In the genomic region with DNA sequence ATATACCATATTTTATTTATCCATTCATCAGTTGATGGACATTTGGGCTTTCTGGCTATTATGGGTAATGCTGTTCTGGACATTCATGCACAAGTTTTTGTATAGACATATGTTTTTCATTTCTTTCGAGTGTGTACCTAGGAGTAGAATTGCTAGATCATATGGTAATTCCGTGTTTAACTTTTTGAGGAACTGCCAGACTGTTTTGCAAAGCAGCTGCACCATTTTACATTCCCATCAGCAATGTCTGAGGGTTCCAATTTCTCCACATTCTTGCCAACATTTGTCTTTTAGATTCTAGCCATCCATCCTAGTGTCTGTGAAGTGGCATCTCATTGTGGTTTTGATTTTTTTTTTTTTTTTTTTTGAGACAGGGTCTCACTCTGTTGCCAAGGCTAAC, we compare ENCODE assay signal across 21 cellular contexts. TPM values are rescaled to one million over a fixed set of nuclear protein-coding genes. Genes with fewer than 3 reads are reported as not detected.
DNase-seq lines count a peak whose midpoint lies in the region; ATAC-seq, FAIRE-seq and TF ChIP-seq lines count a peak whose summit lies in the region.
"Had no signal": no experiment of that assay in that cellular context is flagged by ENCODE, and none has a peak within 500 bp of the region (broad histone marks: within the 10 kb centered on the region; RNA-seq: fewer than 3 reads in every experiment).

No MANE protein-coding gene starts in this region.

- POLR2A ChIA-PET in GM12878 (lab: Charles Lee), result no interaction called here
- POLR2A ChIA-PET in CD4-positive, alpha-beta memory T cell (lab: Charles Lee; ENCODE audit: partially characterized antibody), result interaction anchor here (0.6 kb wide), 1 partner anchor 840 kb away, joined by 5 read pairs; no protein-coding TSS in a partner anchor

- WGBS in GM12878 (ENCODE audit: insufficient coverage, insufficient replicate concordance, low lambda C conversion rate, missing lambda C conversion rate), result 0% methylated on average over 2 of the region's 2 CpGs
- WGBS in psoas muscle, 3 donors, result 22 to 56% (median 47%) methylated on average over 2 of the region's 2 CpGs

- H3K9ac ChIP-seq in BLaER1 treated with 17β-estradiol and CSF1 and Interleukin-3, amounts not matched to agents 10 nM and 100 nM, result peak overlapping the region in 6 of 11 experiments; percentile 29 to 62 (median 36); a peak in 11 of 22 replicates
- no peak overlapping the region for H3K9ac ChIP-seq in GM12878 (ENCODE audit: control insufficient read depth, insufficient read depth, low read length)
- no peak overlapping the region for H3K9ac ChIP-seq in colonic mucosa (ENCODE audit: low read depth in 2 of 2, low read length in 2 of 2)
- H3K9ac ChIP-seq: KMS-11 had no signal

- no peak for TF ChIP-seq POLR2A in GM12878 (IDR thresholded peaks at IDR 0.05; ENCODE audit: low read depth, low read length)

- H3K79me2 ChIP-seq in GM12878 (ENCODE audit: control insufficient read depth, insufficient read depth, low read length), result peaks cover 62% of the 10 kb centered on the region

- ATAC-seq in GM19395 (IDR thresholded peaks at IDR 0.05; ENCODE audit: unreplicated experiment) (peak; percentile 16), HG03442 (IDR thresholded peaks at IDR 0.05; ENCODE audit: unreplicated experiment) (peak; percentile 14), GM12878 (peak; percentile 21), psoas muscle (no peak)
- no peak for ATAC-seq in activated naive CD4-positive, alpha-beta T cell treated with anti-CD3 and anti-CD28 coated beads, Interleukin-2, amount 50 U/mL, for 72 hours

- H3K4me1 Mint-ChIP-seq in CD4-positive, alpha-beta memory T cell, result no peaks in the 10 kb centered on the region
- H3K4me1 Mint-ChIP-seq: central memory CD8-positive, alpha-beta T cell had no signal

- no peaks in the 10 kb centered on the region for H3K27me3 Mint-ChIP-seq in CD4-positive, alpha-beta memory T cell
- H3K27me3 Mint-ChIP-seq: central memory CD8-positive, alpha-beta T cell had no signal

- peaks cover 20 to 81% (median 63%) of the 10 kb centered on the region in 10 experiments for H3K4me1 ChIP-seq in BLaER1 treated with 17β-estradiol and CSF1 and Interleukin-3, amounts not matched to agents 10 nM and 100 nM
- H3K4me1 ChIP-seq in GM12878 (ENCODE audit: control insufficient read depth, insufficient read depth, low read length), result peaks cover 77% of the 10 kb centered on the region
- no peaks in the 10 kb centered on the region for H3K4me1 ChIP-seq in colonic mucosa
- no peaks in the 10 kb centered on the region for H3K4me1 ChIP-seq in CD4-positive, alpha-beta memory T cell (ENCODE audit: insufficient read depth, low read length)
- H3K4me1 ChIP-seq in psoas muscle, result no peaks in the 10 kb centered on the region
- H3K4me1 ChIP-seq: pancreas had no signal

- no peak overlapping the region for H3K27ac Mint-ChIP-seq in CD4-positive, alpha-beta memory T cell
- H3K27ac Mint-ChIP-seq in activated naive CD4-positive, alpha-beta T cell treated with anti-CD3 and anti-CD28 coated beads, Interleukin-2, amount 50 U/mL, for 72 hours, result no peak overlapping the region
- H3K27ac Mint-ChIP-seq: activated naive CD8-positive, alpha-beta T cell treated with anti-CD3 and anti-CD28 coated beads, Interleukin-2, amount 10 ng/mL, durations not matched to agents 7 days and 5 days had no signal

- H4K20me1 ChIP-seq in BLaER1 treated with 17β-estradiol and CSF1 and Interleukin-3, amounts not matched to agents 10 nM and 100 nM, result peaks cover 0 to 68% (median 29%) of the 10 kb centered on the region in 11 experiments; a peak in 16 of 22 replicates
- no peaks in the 10 kb centered on the region for H4K20me1 ChIP-seq in GM12878 (ENCODE audit: control insufficient read depth, insufficient read depth)

- no peak overlapping the region for H3K4me3 Mint-ChIP-seq in CD4-positive, alpha-beta memory T cell
- H3K4me3 Mint-ChIP-seq: activated naive CD8-positive, alpha-beta T cell treated with anti-CD3 and anti-CD28 coated beads, Interleukin-2, amount 10 ng/mL, durations not matched to agents 7 days and 5 days; central memory CD8-positive, alpha-beta T cell had no signal

- H3K36me3 ChIP-seq in BLaER1 treated with 17β-estradiol and CSF1 and Interleukin-3, amounts not matched to agents 10 nM and 100 nM, result peaks cover 30 to 76% (median 50%) of the 10 kb centered on the region in 11 experiments
- H3K36me3 ChIP-seq in GM12878 (ENCODE audit: control insufficient read depth in 2 of 2, insufficient read depth in 2 of 2, low read length in 1 of 2) (peaks cover 14 to 20% of the 10 kb centered on the region in 2 experiments), colonic mucosa (no peaks in the 10 kb centered on the region), psoas muscle (ENCODE audit: insufficient read depth in 1 of 2, low read depth in 1 of 2) (no peaks in the 10 kb centered on the region)
- H3K36me3 ChIP-seq in CD4-positive, alpha-beta memory T cell (ENCODE audit: insufficient read depth, low read length), result no peaks in the 10 kb centered on the region

- SMC1A ChIA-PET in GM12878 (lab: Charles Lee; ENCODE audit: uncharacterized antibody, unreplicated experiment), result interaction anchor here (1.3 kb wide), 1 partner anchor 18 kb away, joined by 3 read pairs; no protein-coding TSS in a partner anchor

- RAD21 ChIA-PET in GM12878 (lab: Charles Lee; ENCODE audit: unreplicated experiment), result interaction anchor here (0.8 to 1.2 kb wide), 4 partner anchors 10 to 102 kb away, joined by 3 to 5 read pairs (median 3); no protein-coding TSS in a partner anchor

- H3K27me3 ChIP-seq in BLaER1 treated with 17β-estradiol and CSF1 and Interleukin-3, amounts not matched to agents 10 nM and 100 nM, result no peaks in the 10 kb centered on the region
- H3K27me3 ChIP-seq in GM12878 (replicated peaks in 1 of 2; ENCODE audit: control insufficient read depth in 2 of 2, insufficient read depth in 2 of 2, low read length in 1 of 2) (no peaks in the 10 kb centered on the region), colonic mucosa (no peaks in the 10 kb centered on the region), psoas muscle (ENCODE audit: insufficient read depth in 3 of 3, low read length in 2 of 3) (no peaks in the 10 kb centered on the region)
- H3K27me3 ChIP-seq in CD4-positive, alpha-beta memory T cell (ENCODE audit: insufficient read depth, low read length), result no peaks in the 10 kb centered on the region
- H3K27me3 ChIP-seq: heart right ventricle, pancreas had no signal

- in situ Hi-C loops in GM12878 (cut with MboI), result no loop called here

- no peak for FAIRE-seq in GM12878 (lab: Jason Lieb, UNC)
- FAIRE-seq: pancreas, small intestine had no signal

- TF ChIP-seq RAD21 in GM12878 (IDR thresholded peaks at IDR 0.05; ENCODE audit: insufficient read depth, low read depth, low read length), result no peak

- H3K27ac ChIP-seq in BLaER1 treated with 17β-estradiol and CSF1 and Interleukin-3, amounts not matched to agents 10 nM and 100 nM, result peak overlapping the region; percentile 11 to 83 (median 71); a peak in 20 of 22 replicates
- H3K27ac ChIP-seq in GM12878 (ENCODE audit: control insufficient read depth, insufficient read depth), result peak overlapping the region; percentile 87
- H3K27ac ChIP-seq in colonic mucosa, result no peak overlapping the region
- no peak overlapping the region for H3K27ac ChIP-seq in CD4-positive, alpha-beta memory T cell (ENCODE audit: low read depth, low read length)
- H3K27ac ChIP-seq in psoas muscle, result no peak overlapping the region
- H3K27ac ChIP-seq: KMS-11, pancreas, RWPE1 had no signal

- H3K9me3 ChIP-seq in BLaER1 treated with 17β-estradiol and CSF1 and Interleukin-3, amounts not matched to agents 10 nM and 100 nM (replicated peaks in 1 of 11), result peaks cover 0 to 8% (median 0%) of the 10 kb centered on the region in 11 experiments; a peak in 7 of 22 replicates
- H3K9me3 ChIP-seq in GM12878 (replicated peaks; ENCODE audit: control insufficient read depth, insufficient read depth, low read length), result peaks cover 3% of the 10 kb centered on the region; the same call in 1 of the 3 replicates
- H3K9me3 ChIP-seq in colonic mucosa, result no peaks in the 10 kb centered on the region
- H3K9me3 ChIP-seq in CD4-positive, alpha-beta memory T cell (ENCODE audit: control insufficient read depth in 1 of 2, low read length in 2 of 2), result no peaks in the 10 kb centered on the region
- no peaks in the 10 kb centered on the region for H3K9me3 ChIP-seq in psoas muscle
- H3K9me3 ChIP-seq: heart right ventricle, mucosa of descending colon, pancreas had no signal

- H3K36me3 Mint-ChIP-seq in CD4-positive, alpha-beta memory T cell, result peaks cover 0 to 3% of the 10 kb centered on the region in 2 donors
- peaks cover 0 to 6% of the 10 kb centered on the region in 2 donors for H3K36me3 Mint-ChIP-seq in activated naive CD4-positive, alpha-beta T cell treated with anti-CD3 and anti-CD28 coated beads, Interleukin-2, amount 50 U/mL, for 72 hours

- no peak overlapping the region for H2AFZ ChIP-seq in GM12878 (ENCODE audit: control insufficient read depth, low read depth, low read length)

- TF ChIP-seq EP300 in GM12878 (IDR thresholded peaks at IDR 0.05; ENCODE audit: borderline replicate concordance in 1 of 2, control insufficient read depth in 1 of 2, low read depth in 2 of 2, low read length in 2 of 2), result no peak

- H3K4me2 ChIP-seq in BLaER1 treated with 17β-estradiol and CSF1 and Interleukin-3, amounts not matched to agents 10 nM and 100 nM, result peak overlapping the region; percentile 36 to 99 (median 78); a peak in 19 of 22 replicates
- H3K4me2 ChIP-seq in GM12878 (ENCODE audit: control insufficient read depth, insufficient read depth), result peak overlapping the region; percentile 52; the same call in 1 of the 2 replicates
- H3K4me2 ChIP-seq: KMS-11 had no signal

- no peaks in the 10 kb centered on the region for H3K9me3 Mint-ChIP-seq in CD4-positive, alpha-beta memory T cell
- no peaks in the 10 kb centered on the region for H3K9me3 Mint-ChIP-seq in activated naive CD4-positive, alpha-beta T cell treated with anti-CD3 and anti-CD28 coated beads, Interleukin-2, amount 50 U/mL, for 72 hours
- H3K9me3 Mint-ChIP-seq: activated naive CD8-positive, alpha-beta T cell treated with anti-CD3 and anti-CD28 coated beads, Interleukin-2, amount 10 ng/mL, durations not matched to agents 7 days and 5 days; central memory CD8-positive, alpha-beta T cell had no signal

- peak overlapping the region in 2 of 10 experiments; percentile 26 to 34; a peak in 4 of 20 replicates for H3K4me3 ChIP-seq in BLaER1 treated with 17β-estradiol and CSF1 and Interleukin-3, amounts not matched to agents 10 nM and 100 nM
- H3K4me3 ChIP-seq in GM12878 (0 out of 2 replicates have a peak overlapping the region, but pooled peaks have one; percentile 9), colonic mucosa (no peak overlapping the region), psoas muscle (no peak overlapping the region)
- no peak overlapping the region for H3K4me3 ChIP-seq in CD4-positive, alpha-beta memory T cell (ENCODE audit: low read length in 2 of 2)
- H3K4me3 ChIP-seq: heart right ventricle, mucosa of descending colon, pancreas had no signal

- BruUV-seq in GM12878 (replicated peaks; lab: Mats Ljungman, UMichigan), result no TSS peak

- CTCF ChIA-PET in GM12878 (lab: Yijun Ruan, JAX), result interaction anchor here (0.6 to 2.9 kb wide), 3 partner anchors 11 to 544 kb away, joined by 3 to 8 read pairs (median 3); no protein-coding TSS in a partner anchor
- CTCF ChIA-PET in CD4-positive, alpha-beta memory T cell (lab: Charles Lee; ENCODE audit: partially characterized antibody), result no interaction called here

- DNase-seq in GM12878 (ENCODE audit: low read depth, low spot score) (no peak), colonic mucosa (no peak), psoas muscle (no peak)
- DNase-seq in CD4-positive, alpha-beta memory T cell, result no peak
- DNase-seq in activated naive CD4-positive, alpha-beta T cell treated with anti-CD3 and anti-CD28 coated beads, Interleukin-2, amount 50 U/mL, for 72 hours (ENCODE audit: low spot score in 2 of 2), result no peak
- DNase-seq: activated naive CD8-positive, alpha-beta T cell treated with anti-CD3 and anti-CD28 coated beads, Interleukin-2, amount 10 ng/mL, durations not matched to agents 7 days and 5 days; DMS 273 treated with DMSO at 0.1 percent for 48 hours; heart right ventricle; kidney glomerular epithelial cell; mucosa of descending colon; NCI-H187; NCI-H524 treated with DMSO at 0.1 percent for 48 hours; pancreas; small intestine; T-helper 2 cell had no signal

- TF ChIP-seq CTCF in GM12878 (IDR thresholded peaks at IDR 0.05 in 2 of 3, conservative IDR thresholded peaks at IDR 0.05 in 1 of 3; ENCODE audit: control insufficient read depth in 2 of 3, extremely low read depth in 1 of 3, insufficient read depth in 1 of 3, low read depth in 3 of 3, low read length in 3 of 3) (no peak), colonic mucosa (IDR thresholded peaks at IDR 0.05) (no peak), psoas muscle (IDR thresholded peaks at IDR 0.05) (no peak)

- intact Hi-C loops in GM12878 (cut with micrococcal nuclease; ENCODE audit: unreplicated experiment) (loop anchor here (1.0 to 5.0 kb wide), 4 partner anchors 30 to 96 kb away; no protein-coding TSS in a partner anchor), colonic mucosa (cut with DNase I) (no loop called here), psoas muscle (cut with DNase I) (no loop called here)
- intact Hi-C loops in CD4-positive, alpha-beta memory T cell (cut with micrococcal nuclease), result no loop called here

RNA-seq across cellular contexts. Expression of a gene that starts 20.8 kb away (rescaled TPM):
- total RNA-seq in GM12878 (2013; cell fraction: nucleolus; rRNA removed), result 118 and 148 TPM in 2 replicates
- total RNA-seq in GM12878 (2014; rRNA removed) (22.1 and 27.4 TPM in 2 replicates), GM12878 (2014; rRNA removed; fragmentation: Illumina TruSeq; extraction: Trizol) (19.3 and 20.0 TPM in 2 replicates), GM12878 (2021) (63.5 and 71.3 TPM in 2 replicates), colonic mucosa (100 to 1,000 TPM; 102 to 123 TPM), psoas muscle (1 to 10 TPM; 1.3 to 3.0 (median 1.9) TPM)
- polyA plus RNA-seq in GM12878 (2011; ENCODE audit: low read depth), result 15.0 TPM
- polyA plus RNA-seq in GM12878 (2011; rRNA removed) (18.4 and 32.0 TPM in 2 replicates), GM12878 (2014; fragmentation: Illumina TruSeq; extraction: Trizol) (20.3 and 33.1 TPM in 2 replicates), GM12878 (2014; fragmentation: Nextera tagmentation; extraction: Ambion mirVana) (under 1 TPM; 0.60 to 0.85 TPM), GM12878 (2014; rRNA removed) (47.1 and 61.4 TPM in 2 replicates), GM12878 (2016; fragmentation: Nextera tagmentation; extraction: Ambion mirVana) (10 to 100 TPM; 26.9 TPM), psoas muscle (1 to 10 TPM in 1 of 3 donors, under 1 TPM in 2; 0.86 to 1.0 (median 0.97) TPM)
- polyA plus RNA-seq in GM12878 (2011; cell fraction: cytosol; rRNA removed), result 41.3 and 47.7 TPM in 2 replicates
- polyA plus RNA-seq in GM12878 (2011; cell fraction: nucleus; rRNA removed), result 185 and 196 TPM in 2 replicates
- 25.3 and 26.0 TPM in 2 replicates for polyA plus RNA-seq in GM12878 (2012)
- 41.8 and 64.6 TPM in 2 replicates for polyA minus RNA-seq in GM12878 (2011; rRNA and poly(A)+ RNA removed)
- polyA minus RNA-seq in GM12878 (2011; cell fraction: cytosol; rRNA and poly(A)+ RNA removed), result 22.9 and 30.8 TPM in 2 replicates
- 42.9 and 73.0 TPM in 2 replicates for polyA minus RNA-seq in GM12878 (2011; cell fraction: nucleus; rRNA and poly(A)+ RNA removed)
- 1 to 10 TPM; 4.1 to 4.5 TPM for total RNA-seq in CD4-positive, alpha-beta memory T cell
- polyA plus RNA-seq in CD4-positive, alpha-beta memory T cell, result under 1 TPM; 0.32 to 0.50 TPM
- total RNA-seq in activated naive CD4-positive, alpha-beta T cell treated with anti-CD3 and anti-CD28 coated beads, Interleukin-2, amount 50 U/mL, for 72 hours, result 1 to 10 TPM; 5.4 to 8.3 TPM

Comparison
In these comparisons a context has a peak if more than half of its experiments do, and no peak if none do; other contexts are left out.
1. H3K27ac ChIP-seq: peak in BLaER1 treated with 17β-estradiol and CSF1 and Interleukin-3, amounts not matched to agents 10 nM and 100 nM (11 of 11) and GM12878 (single experiment); none in colonic mucosa (single experiment), CD4-positive, alpha-beta memory T cell (single experiment) and psoas muscle (single experiment).
2. H3K9ac ChIP-seq: peak in BLaER1 treated with 17β-estradiol and CSF1 and Interleukin-3, amounts not matched to agents 10 nM and 100 nM (6 of 11); none in GM12878 (single experiment) and colonic mucosa (0 of 2).
3. ATAC-seq: peak in GM19395 (single experiment), HG03442 (single experiment) and GM12878 (single experiment); none in activated naive CD4-positive, alpha-beta T cell treated with anti-CD3 and anti-CD28 coated beads, Interleukin-2, amount 50 U/mL, for 72 hours (0 of 2) and psoas muscle (0 of 4).